1 cellular context compared by ENCODE assay signal in genomic region chr10:103649654-103650423, GRCh38.
TF ChIP-seq lines count a peak whose summit lies in the region.

No MANE protein-coding gene starts in this region.

TF ChIP-seq in H1, 55 proteins besides CTCF, POLR2A, EP300 and RAD21:
- TF ChIP-seq RFX5 (IDR thresholded peaks at IDR 0.05; ENCODE audit: borderline replicate concordance, low read depth, low read length): no peak
- TF ChIP-seq NANOG (IDR thresholded peaks at IDR 0.05; ENCODE audit: insufficient read depth, low read depth, low read length, poor library complexity, severe bottlenecking): no peak
- no peak for TF ChIP-seq RBBP5 (IDR thresholded peaks at IDR 0.05; ENCODE audit: borderline replicate concordance, low read depth, low read length)
- TF ChIP-seq JUN (IDR thresholded peaks at IDR 0.05; ENCODE audit: low read depth, low read length): no peak
- TF ChIP-seq SIN3A (conservative IDR thresholded peaks at IDR 0.05 in 1 of 2, IDR thresholded peaks at IDR 0.05 in 1 of 2; ENCODE audit: low read depth in 1 of 2, low read length in 2 of 2): no peak
- TF ChIP-seq SP2 (IDR thresholded peaks at IDR 0.05; ENCODE audit: low read length): no peak
- TF ChIP-seq SP4 (IDR thresholded peaks at IDR 0.05; ENCODE audit: low read length): no peak
- no peak for TF ChIP-seq POU5F1 (IDR thresholded peaks at IDR 0.05; ENCODE audit: low read depth, low read length)
- no peak for TF ChIP-seq CHD1 (IDR thresholded peaks at IDR 0.05; ENCODE audit: low read depth, low read length)
- TF ChIP-seq NRF1 (IDR thresholded peaks at IDR 0.05; ENCODE audit: low read depth, low read length): no peak
- no peak for TF ChIP-seq CREB1 (IDR thresholded peaks at IDR 0.05)
- TF ChIP-seq ZNF274 (IDR thresholded peaks at IDR 0.05; ENCODE audit: borderline replicate concordance, extremely low read depth, low read length): no peak
